20 cellular contexts compared by ENCODE assay signal in genomic region chr6:134902907-134903306, GRCh38. TPM values are rescaled to one million over a fixed set of nuclear protein-coding genes. Genes with fewer than 3 reads are reported as not detected.
DNase-seq lines count a peak whose midpoint lies in the region; ATAC-seq, FAIRE-seq and TF ChIP-seq lines count a peak whose summit lies in the region.
"Had no signal": no experiment of that assay in that cellular context is flagged by ENCODE, and none has a peak within 500 bp of the region (broad histone marks: within the 10 kb centered on the region; RNA-seq: fewer than 3 reads in every experiment).

No MANE protein-coding gene starts in this region.

- POLR2A ChIA-PET in SK-N-SH (lab: Yijun Ruan, JAX) = no interaction called here

- H3K9me2 ChIP-seq in SK-N-SH = no peaks in the 10 kb centered on the region

- TF ChIP-seq RAD21 in SK-N-SH (IDR thresholded peaks at IDR 0.05; ENCODE audit: low read length) = no peak

- H3K27me3 ChIP-seq in SK-N-SH (ENCODE audit: insufficient read depth) (no peaks in the 10 kb centered on the region), psoas muscle (ENCODE audit: insufficient read depth in 3 of 3, low read length in 2 of 3) (no peaks in the 10 kb centered on the region), SJCRH30 (no peaks in the 10 kb centered on the region), ovary (no peaks in the 10 kb centered on the region)

- H3K9me3 ChIP-seq in SK-N-SH (no peaks in the 10 kb centered on the region), kidney (ENCODE audit: control insufficient read depth in 1 of 2, low read length in 2 of 2) (no peaks in the 10 kb centered on the region), psoas muscle (no peaks in the 10 kb centered on the region), SJCRH30 (replicated peaks) (no peaks in the 10 kb centered on the region), ovary (no peaks in the 10 kb centered on the region)

- no peak overlapping the region for H3K9ac ChIP-seq in SK-N-SH
- peak overlapping the region in 1 of 2 donors; percentile 10 for H3K9ac ChIP-seq in kidney (ENCODE audit: low read length in 2 of 2)
- H3K9ac ChIP-seq: GM23248 had no signal

- no peaks in the 10 kb centered on the region for H3K4me1 ChIP-seq in SK-N-SH (ENCODE audit: control insufficient read depth in 1 of 2, insufficient read depth in 2 of 2, low read depth in 1 of 2, low read length in 1 of 2)
- peaks cover 8% of the 10 kb centered on the region in 2 donors for H3K4me1 ChIP-seq in kidney (ENCODE audit: control insufficient read depth in 1 of 2, insufficient read depth in 1 of 2, low read depth in 1 of 2, low read length in 2 of 2)
- H3K4me1 ChIP-seq in psoas muscle = no peaks in the 10 kb centered on the region
- no peaks in the 10 kb centered on the region for H3K4me1 ChIP-seq in SJCRH30
- peaks cover 9% of the 10 kb centered on the region for H3K4me1 ChIP-seq in ovary (ENCODE audit: insufficient read depth)

- FAIRE-seq in kidney (lab: Jason Lieb, UNC) (no peak), GM19239 (lab: Jason Lieb, UNC) (no peak)
- FAIRE-seq: HTR-8/SVneo had no signal

- no peaks in the 10 kb centered on the region for H3F3A ChIP-seq in SK-N-SH (replicated peaks; ENCODE audit: insufficient read depth)

- no peak overlapping the region for H3K4me3 ChIP-seq in SK-N-SH (ENCODE audit: low read depth in 2 of 2, low read length in 1 of 2)
- H3K4me3 ChIP-seq in kidney (ENCODE audit: low read length in 2 of 2) = no peak overlapping the region
- H3K4me3 ChIP-seq in psoas muscle = no peak overlapping the region
- no peak overlapping the region for H3K4me3 ChIP-seq in SJCRH30
- H3K4me3 ChIP-seq in ovary = no peak overlapping the region
- H3K4me3 ChIP-seq: GM23248 had no signal

- TF ChIP-seq POLR2A in ovary (IDR thresholded peaks at IDR 0.05) = no peak

- H3K36me3 ChIP-seq in SK-N-SH (replicated peaks in 1 of 2; ENCODE audit: control insufficient read depth in 1 of 2, insufficient read depth in 2 of 2, low read length in 1 of 2) (no peaks in the 10 kb centered on the region), kidney (ENCODE audit: control insufficient read depth in 1 of 2, insufficient read depth in 2 of 2, low read length in 2 of 2) (no peaks in the 10 kb centered on the region), psoas muscle (ENCODE audit: insufficient read depth in 1 of 2, low read depth in 1 of 2) (no peaks in the 10 kb centered on the region), SJCRH30 (no peaks in the 10 kb centered on the region), ovary (no peaks in the 10 kb centered on the region)

- no peak for TF ChIP-seq CTCF in SK-N-SH (IDR thresholded peaks at IDR 0.05)
- TF ChIP-seq CTCF in kidney (IDR thresholded peaks at IDR 0.05; ENCODE audit: borderline replicate concordance, extremely low read depth, insufficient read depth) = no peak
- no peak for TF ChIP-seq CTCF in psoas muscle (IDR thresholded peaks at IDR 0.05)
- no peak for TF ChIP-seq CTCF in ovary (IDR thresholded peaks at IDR 0.05)

- H3K27ac ChIP-seq in SK-N-SH (ENCODE audit: low read depth in 2 of 2, low read length in 1 of 2) (no peak overlapping the region), kidney (ENCODE audit: low read depth in 2 of 2, low read length in 2 of 2) (peak overlapping the region; percentile 20 to 63), psoas muscle (peak overlapping the region; percentile 25), SJCRH30 (no peak overlapping the region), ovary (peak overlapping the region in 1 of 2 donors; percentile 23)
- H3K27ac ChIP-seq: 22Rv1, GM23248, HL-60 had no signal

- no peaks in the 10 kb centered on the region for H3K79me2 ChIP-seq in SK-N-SH (ENCODE audit: insufficient read depth)

- no peak overlapping the region for H2AFZ ChIP-seq in SK-N-SH (ENCODE audit: low read depth)
- H2AFZ ChIP-seq: GM23248 had no signal

- 86% methylated on average over 1 of the region's 3 CpGs for WGBS in SK-N-SH (ENCODE audit: low lambda C conversion rate)
- WGBS in psoas muscle, 3 donors = 33 to 87% (median 54%) methylated on average over 3 of the region's 3 CpGs
- 63 to 83% (median 78%) methylated on average over 3 of the region's 3 CpGs for WGBS in ovary, 3 donors

- H4K20me1 ChIP-seq in SK-N-SH (ENCODE audit: insufficient read depth) = no peaks in the 10 kb centered on the region

- CTCF ChIA-PET in SK-N-SH (lab: Yijun Ruan, JAX) = interaction anchor here (2.0 kb wide), 1 partner anchor 38 kb away, joined by 4 read pairs; no protein-coding TSS in a partner anchor

- TF ChIP-seq EP300 in SK-N-SH (IDR thresholded peaks at IDR 0.05; ENCODE audit: borderline replicate concordance in 1 of 2, low read depth in 1 of 2, low read length in 1 of 2) (no peak), ovary (IDR thresholded peaks at IDR 0.05) (no peak)

- DNase-seq in SK-N-SH = no peak
- DNase-seq in kidney = no peak
- DNase-seq in psoas muscle = no peak
- no peak for DNase-seq in GM19239 (ENCODE audit: insufficient read length, low spot score)
- no peak for DNase-seq in SJCRH30
- DNase-seq in ovary = no peak
- DNase-seq: Calu3; CD4-positive, alpha-beta memory T cell; NCI-H1417 treated with DMSO at 0.1 percent for 48 hours; NCI-H2029; NCI-H774 had no signal

- ATAC-seq in SK-N-SH treated with all-trans-retinoic acid at 6 μM for 48 hours (peak; percentile 35), psoas muscle (peak; percentile 31 to 74 (median 48)), GM21723 (IDR thresholded peaks at IDR 0.05; ENCODE audit: unreplicated experiment) (no peak)
- ATAC-seq: HCT116 had no signal

- no peak overlapping the region for H3K4me2 ChIP-seq in SK-N-SH

- intact Hi-C loops in kidney (cut with DNase I) (no loop called here), psoas muscle (cut with DNase I) (no loop called here), ovary (cut with DNase I) (no loop called here)

TF ChIP-seq in SK-N-SH treated with all-trans-retinoic acid at 6 μM for 48 hours, 23 proteins besides CTCF, POLR2A, EP300 and RAD21 (continues in another document):
- no peak for TF ChIP-seq POU6F1 (CRISPR knock-in tag; IDR thresholded peaks at IDR 0.05; ENCODE audit: borderline replicate concordance, low read depth)
- TF ChIP-seq GLIS3 (CRISPR knock-in tag; IDR thresholded peaks at IDR 0.05) = no peak
- TF ChIP-seq ZFP3 (CRISPR knock-in tag; IDR thresholded peaks at IDR 0.05) = no peak
- no peak for TF ChIP-seq OSR1 (CRISPR knock-in tag; IDR thresholded peaks at IDR 0.05)

TF ChIP-seq in SK-N-SH, 30 proteins besides CTCF, POLR2A, EP300 and RAD21 (continues in another document):
- TF ChIP-seq ZBTB33 (IDR thresholded peaks at IDR 0.05; ENCODE audit: borderline replicate concordance, low read depth) (no peak), RXRA (IDR thresholded peaks at IDR 0.05; ENCODE audit: borderline replicate concordance, low read depth) (no peak), SIN3A (IDR thresholded peaks at IDR 0.05; ENCODE audit: borderline replicate concordance, low read depth, low read length) (no peak), IRF3 (IDR thresholded peaks at IDR 0.05; ENCODE audit: low read depth, low read length) (no peak)

RNA-seq across cellular contexts. Expression of gene ALDH8A1, which starts 47.0 kb away (rescaled TPM):
- polyA plus RNA-seq in SK-N-SH (2012; rRNA removed) = 0.25 and 0.26 TPM in 2 replicates
- polyA plus RNA-seq in SK-N-SH (2012; cell fraction: cytosol; rRNA removed) = 0.04 and 0.13 TPM in 2 replicates
- 1.4 and 3.1 TPM in 2 replicates for polyA plus RNA-seq in SK-N-SH (2012; cell fraction: nucleus; rRNA removed)
- 11.2 TPM for total RNA-seq in kidney
- 56.7 TPM for polyA plus RNA-seq in kidney (ENCODE audit: insufficient read depth, low read depth, low replicate concordance)
- total RNA-seq in psoas muscle = under 1 TPM in 3 of 4 donors, not detected in 1; 0.13 to 0.59 (median 0.40) TPM
- polyA plus RNA-seq in psoas muscle = under 1 TPM; 0.44 to 0.97 (median 0.49) TPM
- total RNA-seq in SJCRH30 (2014; rRNA removed; shearing (Covaris generic)) = 0.08 TPM in 1 of 2 replicates, not detected in the other
- 1 to 10 TPM in 1 of 7 donors, under 1 TPM in 6; 0.51 to 1.3 (median 0.80) TPM for total RNA-seq in ovary
- polyA plus RNA-seq in ovary = 1 to 10 TPM in 1 of 2 donors, under 1 TPM in 1; 0.21 to 5.4 TPM
- total RNA-seq: GM23248, NCI-H460, SK-MEL-5 had no signal
- polyA plus RNA-seq: CD4-positive, alpha-beta memory T cell; GM23248 had no signal

Comparison
In these comparisons a context has a peak if more than half of its experiments do, and no peak if none do; other contexts are left out.
1. H3K27ac ChIP-seq: peak in kidney (2 of 2) and psoas muscle (single experiment); none in SK-N-SH (0 of 2) and SJCRH30 (single experiment).